In genomic region chr7:24336461-24336860, GRCh38 we compare ENCODE assay signal across 18 cellular contexts. TPM values are rescaled to one million over a fixed set of nuclear protein-coding genes. Genes with fewer than 3 reads are reported as not detected.
DNase-seq lines count a peak whose midpoint lies in the region; ATAC-seq and TF ChIP-seq lines count a peak whose summit lies in the region.
"Had no signal": no experiment of that assay in that cellular context is flagged by ENCODE, and none has a peak within 500 bp of the region (broad histone marks: within the 10 kb centered on the region; RNA-seq: fewer than 3 reads in every experiment).

No MANE protein-coding gene starts in this region.

- POLR2A ChIA-PET in CD8-positive, alpha-beta memory T cell (lab: Charles Lee) = no interaction called here

- H3K9me3 ChIP-seq in endodermal cell (ENCODE audit: control insufficient read depth, low read length) = peaks cover 10% of the 10 kb centered on the region
- no peaks in the 10 kb centered on the region for H3K9me3 ChIP-seq in CD8-positive, alpha-beta memory T cell (ENCODE audit: low read length)

- peak; percentile 48 for DNase-seq in stimulated activated CD4-positive, alpha-beta T cell treated with anti-CD3 and anti-CD28 coated beads, Interleukin-15, amount 100 ng/mL, for 24 hours
- no peak for DNase-seq in stimulated activated CD4-positive, alpha-beta T cell treated with anti-CD3 and anti-CD28 coated beads, Interleukin-4, amount 100 ng/mL, for 24 hours
- DNase-seq in NCI-H69 (lab: John Stamatoyannopoulos, UW) (peak; percentile 15), endodermal cell (peak; percentile 69), ureter (ENCODE audit: low spot score) (no peak)
- peak; percentile 36 for DNase-seq in stimulated activated CD8-positive, alpha-beta memory T cell treated with anti-CD3 and anti-CD28 coated beads, Interleukin-4, amount 100 ng/mL, for 48 hours
- DNase-seq in CD8-positive, alpha-beta memory T cell = no peak
- DNase-seq: activated CD8-positive, alpha-beta memory T cell treated with anti-CD3 and anti-CD28 coated beads for 24 hours; central memory CD4-positive, alpha-beta T cell; effector memory CD8-positive, alpha-beta T cell; NCI-H1092 treated with DMSO at 0.1 percent for 48 hours; NCI-H226 had no signal

- TF ChIP-seq CTCF in endodermal cell (conservative IDR thresholded peaks at IDR 0.05) = no peak

- H3K36me3 ChIP-seq in endodermal cell (ENCODE audit: control insufficient read depth, insufficient read depth, low read length) = no peaks in the 10 kb centered on the region
- no peaks in the 10 kb centered on the region for H3K36me3 ChIP-seq in CD8-positive, alpha-beta memory T cell (ENCODE audit: insufficient read depth, low read length)

- peaks cover 3% of the 10 kb centered on the region for H3K36me3 Mint-ChIP-seq in endodermal cell (ENCODE audit: low read depth)
- no peaks in the 10 kb centered on the region for H3K36me3 Mint-ChIP-seq in CD8-positive, alpha-beta memory T cell

- H3K4me3 ChIP-seq in endodermal cell (ENCODE audit: low read length) = peak overlapping the region; percentile 5
- no peak overlapping the region for H3K4me3 ChIP-seq in CD8-positive, alpha-beta memory T cell (ENCODE audit: low read length)
- H3K4me3 ChIP-seq: lung, SK-N-MC had no signal

- H3K27me3 Mint-ChIP-seq in endodermal cell (ENCODE audit: insufficient read depth) = peaks cover 43% of the 10 kb centered on the region
- H3K27me3 Mint-ChIP-seq in CD8-positive, alpha-beta memory T cell = peaks cover 14 to 35% of the 10 kb centered on the region in 2 donors

- CTCF ChIA-PET in CD8-positive, alpha-beta memory T cell (lab: Charles Lee) = no interaction called here

- H3K4me3 Mint-ChIP-seq in endodermal cell = no peak overlapping the region
- H3K4me3 Mint-ChIP-seq in CD8-positive, alpha-beta memory T cell = no peak overlapping the region
- H3K4me3 Mint-ChIP-seq: activated naive CD4-positive, alpha-beta T cell treated with anti-CD3 and anti-CD28 coated beads, Interleukin-2, amount 50 U/mL, for 24 hours; effector memory CD8-positive, alpha-beta T cell; IgD-negative memory B cell had no signal

- H3K4me1 ChIP-seq in endodermal cell (ENCODE audit: control insufficient read depth, insufficient read depth, low read length) = peaks cover 4% of the 10 kb centered on the region
- H3K4me1 ChIP-seq in CD8-positive, alpha-beta memory T cell (ENCODE audit: insufficient read depth, low read length) = no peaks in the 10 kb centered on the region

- no peak overlapping the region for H3K9ac ChIP-seq in endodermal cell (ENCODE audit: extremely low read depth, low read length, poor library complexity, severe bottlenecking)

- H3K9me3 Mint-ChIP-seq in endodermal cell = peaks cover 7% of the 10 kb centered on the region
- H3K9me3 Mint-ChIP-seq in CD8-positive, alpha-beta memory T cell = peaks cover 0 to 4% (median 3%) of the 10 kb centered on the region in 5 donors

- H3K27ac ChIP-seq in endodermal cell (ENCODE audit: low read depth, low read length) = no peak overlapping the region
- no peak overlapping the region for H3K27ac ChIP-seq in CD8-positive, alpha-beta memory T cell (ENCODE audit: low read depth, low read length)
- H3K27ac ChIP-seq: SK-N-MC had no signal

- no peak for ATAC-seq in GM18861 (IDR thresholded peaks at IDR 0.05; ENCODE audit: unreplicated experiment)
- ATAC-seq: effector memory CD8-positive, alpha-beta T cell had no signal

- no peaks in the 10 kb centered on the region for H3K27me3 ChIP-seq in endodermal cell (ENCODE audit: control insufficient read depth, insufficient read depth, low read length, poor library complexity, severe bottlenecking)
- H3K27me3 ChIP-seq in CD8-positive, alpha-beta memory T cell (ENCODE audit: insufficient read depth, low read length, poor library complexity, severe bottlenecking) = no peaks in the 10 kb centered on the region

- no peak overlapping the region for H3K27ac Mint-ChIP-seq in endodermal cell
- H3K27ac Mint-ChIP-seq in CD8-positive, alpha-beta memory T cell = no peak overlapping the region
- H3K27ac Mint-ChIP-seq: activated naive CD4-positive, alpha-beta T cell treated with anti-CD3 and anti-CD28 coated beads, Interleukin-2, amount 50 U/mL, for 24 hours; effector memory CD8-positive, alpha-beta T cell; IgD-negative memory B cell had no signal

- WGBS in endodermal cell (ENCODE audit: insufficient coverage in 1 of 2, insufficient read length in 1 of 2), 2 experiments = 24 to 51% methylated on average over 8 of the region's 8 CpGs

- H3K4me1 Mint-ChIP-seq in endodermal cell = peaks cover 22% of the 10 kb centered on the region
- no peaks in the 10 kb centered on the region for H3K4me1 Mint-ChIP-seq in CD8-positive, alpha-beta memory T cell
- H3K4me1 Mint-ChIP-seq: activated naive CD4-positive, alpha-beta T cell treated with anti-CD3 and anti-CD28 coated beads, Interleukin-2, amount 50 U/mL, for 24 hours; IgD-negative memory B cell had no signal

RNA-seq across cellular contexts. Expression of gene NPY, which starts 52.5 kb away (rescaled TPM):
- total RNA-seq in endodermal cell = not detected
- polyA plus RNA-seq in endodermal cell (2013, experiment 1 of 2) = 5.2 TPM
- 4.7 TPM for polyA plus RNA-seq in endodermal cell (2013, experiment 2 of 2)
- not detected for total RNA-seq in ureter
- not detected for total RNA-seq in CD8-positive, alpha-beta memory T cell
- polyA plus RNA-seq in CD8-positive, alpha-beta memory T cell = not detected
- total RNA-seq: lung, neural crest cell had no signal
- polyA plus RNA-seq: lung had no signal

Comparison
In these comparisons a context has a peak if more than half of its experiments do, and no peak if none do; other contexts are left out.
1. DNase-seq: peak in stimulated activated CD4-positive, alpha-beta T cell treated with anti-CD3 and anti-CD28 coated beads, Interleukin-15, amount 100 ng/mL, for 24 hours (single experiment), NCI-H69 (single experiment), endodermal cell (single experiment) and stimulated activated CD8-positive, alpha-beta memory T cell treated with anti-CD3 and anti-CD28 coated beads, Interleukin-4, amount 100 ng/mL, for 48 hours (single experiment); none in stimulated activated CD4-positive, alpha-beta T cell treated with anti-CD3 and anti-CD28 coated beads, Interleukin-4, amount 100 ng/mL, for 24 hours (single experiment), ureter (single experiment) and CD8-positive, alpha-beta memory T cell (0 of 5).